ENCODE assay signal across 31 cellular contexts in genomic region chr18:36733150-36733549, GRCh38.
DNase-seq lines count a peak whose midpoint lies in the region; ATAC-seq, FAIRE-seq and TF ChIP-seq lines count a peak whose summit lies in the region.
"Had no signal": no experiment of that assay in that cellular context is flagged by ENCODE, and none has a peak within 500 bp of the region (broad histone marks: within the 10 kb centered on the region; RNA-seq: fewer than 3 reads in every experiment).

No MANE protein-coding gene starts in this region.

- H3K36me3 Mint-ChIP-seq in GM23338 (ENCODE audit: low read depth) (peaks cover 41% of the 10 kb centered on the region), WTC11 (peaks cover 33% of the 10 kb centered on the region)
- no peaks in the 10 kb centered on the region for H3K36me3 Mint-ChIP-seq in activated naive CD4-positive, alpha-beta T cell treated with anti-CD3 and anti-CD28 coated beads for 36 hours (ENCODE audit: low read depth)

- DNase-seq in A549 (ENCODE audit: low read depth in 1 of 2, low spot score in 1 of 2) = no peak
- DNase-seq in GM23338 (ENCODE audit: low spot score) = peak; percentile 20
- DNase-seq in WTC11 (ENCODE audit: low spot score) = no peak
- DNase-seq in fibroblast of pulmonary artery (ENCODE audit: low read depth) = no peak
- DNase-seq in NCI-H2029 treated with DMSO at 0.1 percent for 48 hours (lab: John Stamatoyannopoulos, UW) = no peak
- DNase-seq in activated naive CD4-positive, alpha-beta T cell treated with anti-CD3 and anti-CD28 coated beads for 36 hours = no peak
- DNase-seq in BE2C = no peak
- no peak for DNase-seq in cardiac septum (ENCODE audit: low spot score)
- DNase-seq: activated B cell treated with CpG ODN at 0.5 μM for 24 hours; activated CD4-positive, alpha-beta T cell treated with anti-CD3 and anti-CD28 coated beads, Interleukin-2, amount 50 U/mL, for 1 hour; activated naive CD4-positive, alpha-beta T cell; activated T-cell treated with anti-CD3 and anti-CD28 coated beads, Interleukin-2, amount 50 U/mL, for 72 hours; adrenal gland; colonic mucosa; effector CD8-positive, alpha-beta T cell; hypothalamus; left ventricle myocardium superior; NCI-H1105; NCI-H1930; psoas muscle; Right ventricle myocardium superior; stimulated activated CD4-positive, alpha-beta T cell treated with anti-CD3 and anti-CD28 coated beads, Interleukin-15, amount 100 ng/mL, for 24 hours; stimulated activated naive CD4-positive, alpha-beta T cell; SW 1271; testis; uterus had no signal

- H3K27ac Mint-ChIP-seq in GM23338 (no peak overlapping the region), WTC11 (no peak overlapping the region)
- H3K27ac Mint-ChIP-seq in activated naive CD4-positive, alpha-beta T cell treated with anti-CD3 and anti-CD28 coated beads for 36 hours = no peak overlapping the region
- H3K27ac Mint-ChIP-seq: activated B cell treated with CpG ODN at 0.5 μM for 24 hours; activated T-cell treated with anti-CD3 and anti-CD28 coated beads, Interleukin-2, amount 50 U/mL, for 72 hours had no signal

- H3K27ac ChIP-seq in A549 (no peak overlapping the region), GM23338 (ENCODE audit: low read depth) (no peak overlapping the region)
- H3K27ac ChIP-seq: colonic mucosa, gastroesophageal sphincter, psoas muscle, testis, uterus had no signal

- H3K4me3 Mint-ChIP-seq in GM23338 = no peak overlapping the region
- H3K4me3 Mint-ChIP-seq in WTC11 = no peak overlapping the region
- H3K4me3 Mint-ChIP-seq in activated naive CD4-positive, alpha-beta T cell treated with anti-CD3 and anti-CD28 coated beads for 36 hours = no peak overlapping the region
- H3K4me3 Mint-ChIP-seq: activated B cell treated with CpG ODN at 0.5 μM for 24 hours; activated T-cell treated with anti-CD3 and anti-CD28 coated beads, Interleukin-2, amount 50 U/mL, for 72 hours had no signal

- TF ChIP-seq EP300 in A549 (IDR thresholded peaks at IDR 0.05) = no peak

- H3K4me1 Mint-ChIP-seq in GM23338 (peaks cover 3% of the 10 kb centered on the region; the same call in 1 of the 3 replicates), WTC11 (0 out of 2 replicates have a peak, but pooled peaks cover 3% of the 10 kb centered on the region)
- no peaks in the 10 kb centered on the region for H3K4me1 Mint-ChIP-seq in activated naive CD4-positive, alpha-beta T cell treated with anti-CD3 and anti-CD28 coated beads for 36 hours (ENCODE audit: low read depth)

- no peaks in the 10 kb centered on the region for H4K20me1 ChIP-seq in GM23338 (replicated peaks; ENCODE audit: insufficient read depth)

- no peaks in the 10 kb centered on the region for H3K9me3 ChIP-seq in A549
- H3K9me3 ChIP-seq in BE2C = no peaks in the 10 kb centered on the region
- H3K9me3 ChIP-seq: adrenal gland, colonic mucosa, gastroesophageal sphincter, psoas muscle, testis, uterus had no signal

- no peak overlapping the region for H3K4me2 ChIP-seq in A549
- H3K4me2 ChIP-seq in GM23338 = no peak overlapping the region

- H3K79me2 ChIP-seq in GM23338 (replicated peaks; ENCODE audit: insufficient read depth) = no peaks in the 10 kb centered on the region

- TF ChIP-seq POLR2A in A549 (IDR thresholded peaks at IDR 0.05; ENCODE audit: low read length) = no peak

- FAIRE-seq in A549 (lab: Jason Lieb, UNC) = no peak
- FAIRE-seq: A204.1, bronchial epithelial cell, G401.6, GM18507 had no signal

- no peak overlapping the region for H2AFZ ChIP-seq in GM23338

- H3K27me3 ChIP-seq in GM23338 (ENCODE audit: insufficient read depth) = no peaks in the 10 kb centered on the region
- H3K27me3 ChIP-seq in BE2C = no peaks in the 10 kb centered on the region
- H3K27me3 ChIP-seq: adrenal gland, colonic mucosa, gastroesophageal sphincter, testis, uterus had no signal

- intact Hi-C loops in activated naive CD4-positive, alpha-beta T cell treated with anti-CD3 and anti-CD28 coated beads for 36 hours (cut with micrococcal nuclease) = no loop called here
- intact Hi-C loops in cardiac septum (cut with DNase I) = no loop called here

- H3K36me3 ChIP-seq in GM23338 (ENCODE audit: insufficient read depth) = peaks cover 4% of the 10 kb centered on the region; the same call in 1 of the 2 replicates
- no peaks in the 10 kb centered on the region for H3K36me3 ChIP-seq in BE2C
- H3K36me3 ChIP-seq: adrenal gland, colonic mucosa, uterus had no signal

- H3K9me2 ChIP-seq in GM23338 (ENCODE audit: insufficient read depth) = peaks cover 7% of the 10 kb centered on the region; the same call in 1 of the 2 replicates

- H3K27me3 Mint-ChIP-seq in GM23338 (ENCODE audit: insufficient read depth, low read depth, poor library complexity) = peaks cover 6% of the 10 kb centered on the region
- peaks cover 28% of the 10 kb centered on the region for H3K27me3 Mint-ChIP-seq in WTC11 (ENCODE audit: low read depth)
- H3K27me3 Mint-ChIP-seq in activated naive CD4-positive, alpha-beta T cell treated with anti-CD3 and anti-CD28 coated beads for 36 hours (ENCODE audit: low read depth) = peaks cover 4% of the 10 kb centered on the region

- H3F3A ChIP-seq in GM23338 (replicated peaks; ENCODE audit: low read depth) = no peaks in the 10 kb centered on the region

- no peak for TF ChIP-seq RAD21 in A549 (conservative IDR thresholded peaks at IDR 0.05 in 1 of 2, IDR thresholded peaks at IDR 0.05 in 1 of 2)

- H3K4me1 ChIP-seq in A549 = no peaks in the 10 kb centered on the region
- H3K4me1 ChIP-seq in GM23338 (ENCODE audit: insufficient read depth) = no peaks in the 10 kb centered on the region
- no peaks in the 10 kb centered on the region for H3K4me1 ChIP-seq in BE2C
- H3K4me1 ChIP-seq: adrenal gland, colonic mucosa, psoas muscle, testis, uterus had no signal

- POLR2A ChIA-PET in A549 (lab: Yijun Ruan, JAX) = no interaction called here
- POLR2A ChIA-PET in WTC11 (lab: Charles Lee) = no interaction called here

- CTCF ChIA-PET in A549 (lab: Yijun Ruan, JAX) = no interaction called here
- CTCF ChIA-PET in WTC11 (lab: Charles Lee) = interaction anchor here (0.8 to 3.1 kb wide), 2 partner anchors 45 to 330 kb away, joined by 3 to 9 read pairs; no protein-coding TSS in a partner anchor
- CTCF ChIA-PET in activated naive CD4-positive, alpha-beta T cell treated with anti-CD3 and anti-CD28 coated beads for 36 hours (lab: Charles Lee) = interaction anchor here (1.5 kb wide), 1 partner anchor 45 kb away, joined by 4 read pairs; no protein-coding TSS in a partner anchor

- TF ChIP-seq CTCF in A549 (IDR thresholded peaks at IDR 0.05) = no peak
- TF ChIP-seq CTCF in GM23338 (conservative IDR thresholded peaks at IDR 0.05; ENCODE audit: low read depth in 2 of 2) = 0 out of 4 replicates have a peak, but pooled peaks of 1 of the 2 experiments have one; percentile 27
- no peak for TF ChIP-seq CTCF in WTC11 (IDR thresholded peaks at IDR 0.05)
- TF ChIP-seq CTCF in fibroblast of pulmonary artery (IDR thresholded peaks at IDR 0.05; ENCODE audit: low read length, missing control alignments) = peak; percentile 7
- no peak for TF ChIP-seq CTCF in BE2C (IDR thresholded peaks at IDR 0.05; ENCODE audit: low read depth, low read length)

- H3K9me3 Mint-ChIP-seq in GM23338 (peaks cover 25% of the 10 kb centered on the region), WTC11 (peaks cover 40% of the 10 kb centered on the region)
- H3K9me3 Mint-ChIP-seq in activated naive CD4-positive, alpha-beta T cell treated with anti-CD3 and anti-CD28 coated beads for 36 hours = peaks cover 4% of the 10 kb centered on the region

- H3K4me3 ChIP-seq in A549 = no peak overlapping the region
- H3K4me3 ChIP-seq in GM23338 = no peak overlapping the region
- H3K4me3 ChIP-seq in fibroblast of pulmonary artery (replicated peaks; ENCODE audit: low read depth, low read length) = no peak overlapping the region
- H3K4me3 ChIP-seq in BE2C (ENCODE audit: low read depth, low read length) = no peak overlapping the region
- H3K4me3 ChIP-seq: adrenal gland, colonic mucosa, gastroesophageal sphincter, psoas muscle, testis, uterus had no signal

- WGBS in A549 (ENCODE audit: missing lambda C conversion rate) = 29% methylated on average over 1 of the region's 1 CpG

- ATAC-seq in A549 = peak; percentile 50 to 55; a peak in 2 of 6 replicates
- ATAC-seq in GM23338 = peak; percentile 51
- peak; percentile 65 for ATAC-seq in WTC11
- ATAC-seq: activated T-cell treated with anti-CD3 and anti-CD28 coated beads, Interleukin-2, amount 50 U/mL, for 72 hours; gastroesophageal sphincter; left ventricle myocardium superior; psoas muscle had no signal

TF ChIP-seq in A549, 52 proteins besides CTCF, POLR2A, EP300 and RAD21 (continues in another document):
- TF ChIP-seq HOXB5 (CRISPR knock-in tag; IDR thresholded peaks at IDR 0.05) (no peak), SREBF2 (IDR thresholded peaks at IDR 0.05) (no peak), HEYL (CRISPR knock-in tag; IDR thresholded peaks at IDR 0.05) (no peak), MAZ (IDR thresholded peaks at IDR 0.05; ENCODE audit: borderline replicate concordance, low read depth, low read length) (no peak), NR3C1 (IDR thresholded peaks at IDR 0.05) (no peak)

TF ChIP-seq in GM23338, 12 proteins besides CTCF, POLR2A, EP300 and RAD21 (continues in another document):
- TF ChIP-seq CREB1 (CRISPR knock-in tag; IDR thresholded peaks at IDR 0.05; ENCODE audit: low read depth) (no peak), JUNB (IDR thresholded peaks at IDR 0.05; ENCODE audit: unreplicated experiment) (no peak), NANOG (IDR thresholded peaks at IDR 0.05; ENCODE audit: borderline replicate concordance) (no peak), STAT1 (IDR thresholded peaks at IDR 0.05; ENCODE audit: unreplicated experiment) (no peak), EZH2 (IDR thresholded peaks at IDR 0.05; ENCODE audit: low read depth, unreplicated experiment) (no peak)

TF ChIP-seq in WTC11, 78 proteins besides CTCF, POLR2A, EP300 and RAD21 (continues in another document):
- TF ChIP-seq ZNF425 (CRISPR knock-in tag; conservative IDR thresholded peaks at IDR 0.05) (no peak), NFATC4 (CRISPR knock-in tag; IDR thresholded peaks at IDR 0.05) (no peak)
